ENCODE assay signal across 17 cellular contexts in genomic region chr2:69452687-69453086, GRCh38. TPM values are rescaled to one million over a fixed set of nuclear protein-coding genes. Genes with fewer than 3 reads are reported as not detected.
DNase-seq lines count a peak whose midpoint lies in the region; ATAC-seq, FAIRE-seq and TF ChIP-seq lines count a peak whose summit lies in the region.
"Had no signal": no experiment of that assay in that cellular context is flagged by ENCODE, and none has a peak within 500 bp of the region (broad histone marks: within the 10 kb centered on the region; RNA-seq: fewer than 3 reads in every experiment).

No MANE protein-coding gene starts in this region.

- DNase-seq in activated T-cell treated with anti-CD3 and anti-CD28 coated beads, Interleukin-2, amount 50 U/mL, for 24 hours, result no peak
- no peak for DNase-seq in activated T-cell treated with anti-CD3 and anti-CD28 coated beads, Interleukin-2, amount 50 U/mL, for 1 hour
- no peak for DNase-seq in HL-60 (ENCODE audit: low read depth in 1 of 2, low spot score in 1 of 2)
- no peak for DNase-seq in GM12878 (ENCODE audit: low read depth, low spot score)
- DNase-seq in amniotic stem cell (lab: John Stamatoyannopoulos, UW), result no peak
- DNase-seq: DMS 273 treated with DMSO at 0.1 percent for 48 hours, DND-41, MM.1S, NCI-H1105 treated with DMSO at 0.1 percent for 48 hours, NCI-H1694 treated with DMSO at 0.1 percent for 48 hours, OCI-M1, SHP77 treated with DMSO at 0.1 percent for 48 hours had no signal

- CTCF ChIA-PET in GM12878 (lab: Yijun Ruan, JAX), result interaction anchor here (0.9 to 2.8 kb wide), 3 partner anchors 12 to 112 kb away, joined by 3 to 18 read pairs (median 10); partner anchors contain the start of gene NFU1

- no peaks in the 10 kb centered on the region for H3K9me3 Mint-ChIP-seq in activated T-cell treated with anti-CD3 and anti-CD28 coated beads, Interleukin-2, amount 50 U/mL, for 24 hours
- H3K9me3 Mint-ChIP-seq: CD14-positive monocyte had no signal

- no peak for ATAC-seq in GM12878
- no peak for ATAC-seq in HG02642 (IDR thresholded peaks at IDR 0.05; ENCODE audit: poor library complexity, unreplicated experiment)

- no peak for TF ChIP-seq CTCF in HL-60 (IDR thresholded peaks at IDR 0.05; ENCODE audit: insufficient read depth, low read length)
- no peak for TF ChIP-seq CTCF in GM12878 (IDR thresholded peaks at IDR 0.05 in 2 of 3, conservative IDR thresholded peaks at IDR 0.05 in 1 of 3; ENCODE audit: control insufficient read depth in 2 of 3, extremely low read depth in 1 of 3, insufficient read depth in 1 of 3, low read depth in 3 of 3, low read length in 3 of 3)

- H3K4me2 ChIP-seq in GM12878 (ENCODE audit: control insufficient read depth, insufficient read depth), result no peak overlapping the region

- H2AFZ ChIP-seq in GM12878 (ENCODE audit: control insufficient read depth, low read depth, low read length), result no peak overlapping the region

- H3K27me3 ChIP-seq in HL-60 (ENCODE audit: insufficient read depth, poor library complexity, severe bottlenecking), result no peaks in the 10 kb centered on the region
- no peaks in the 10 kb centered on the region for H3K27me3 ChIP-seq in GM12878 (replicated peaks in 1 of 2; ENCODE audit: control insufficient read depth in 2 of 2, insufficient read depth in 2 of 2, low read length in 1 of 2)
- H3K27me3 ChIP-seq in subcutaneous abdominal adipose tissue (ENCODE audit: control insufficient read depth in 5 of 5, insufficient read depth in 4 of 5, low read length in 5 of 5), result no peaks in the 10 kb centered on the region

- no peak overlapping the region for H3K4me3 ChIP-seq in HL-60 (replicated peaks; ENCODE audit: insufficient read depth, low read length)
- H3K4me3 ChIP-seq in GM12878, result no peak overlapping the region
- no peak overlapping the region for H3K4me3 ChIP-seq in subcutaneous abdominal adipose tissue (ENCODE audit: low read depth in 1 of 5, low read length in 5 of 5)
- H3K4me3 ChIP-seq: HAP-1 had no signal

- no peak overlapping the region for H3K4me3 Mint-ChIP-seq in activated T-cell treated with anti-CD3 and anti-CD28 coated beads, Interleukin-2, amount 50 U/mL, for 24 hours
- H3K4me3 Mint-ChIP-seq: CD14-positive monocyte had no signal

- no peaks in the 10 kb centered on the region for H4K20me1 ChIP-seq in GM12878 (ENCODE audit: control insufficient read depth, insufficient read depth)

- no peak for TF ChIP-seq EP300 in GM12878 (IDR thresholded peaks at IDR 0.05; ENCODE audit: borderline replicate concordance in 1 of 2, control insufficient read depth in 1 of 2, low read depth in 2 of 2, low read length in 2 of 2)

- in situ Hi-C loops in GM12878 (cut with MboI), result no loop called here

- H3K4me1 Mint-ChIP-seq in activated T-cell treated with anti-CD3 and anti-CD28 coated beads, Interleukin-2, amount 50 U/mL, for 24 hours (ENCODE audit: low read depth), result peaks cover 27% of the 10 kb centered on the region

- H3K4me1 ChIP-seq in GM12878 (ENCODE audit: control insufficient read depth, insufficient read depth, low read length), result peaks cover 9% of the 10 kb centered on the region; the same call in 1 of the 2 replicates
- peaks cover 0 to 28% (median 18%) of the 10 kb centered on the region in 5 donors for H3K4me1 ChIP-seq in subcutaneous abdominal adipose tissue (ENCODE audit: control insufficient read depth in 5 of 5, insufficient read depth in 5 of 5, low read length in 5 of 5)

- H3K9me3 ChIP-seq in GM12878 (replicated peaks; ENCODE audit: control insufficient read depth, insufficient read depth, low read length) (no peaks in the 10 kb centered on the region), subcutaneous abdominal adipose tissue (ENCODE audit: control insufficient read depth in 5 of 5, low read length in 5 of 5) (no peaks in the 10 kb centered on the region)
- H3K9me3 ChIP-seq: HAP-1 had no signal

- SMC1A ChIA-PET in GM12878 (lab: Charles Lee; ENCODE audit: uncharacterized antibody, unreplicated experiment), result interaction anchor here (0.9 kb wide), 1 partner anchor 75 kb away, joined by 3 read pairs; no protein-coding TSS in a partner anchor

- POLR2A ChIA-PET in GM12878 (lab: Charles Lee), result interaction anchor here (2.0 kb wide), 1 partner anchor 16 kb away, joined by 11 read pairs; the partner anchor contains the start of gene NFU1

- no TSS peak for BruUV-seq in GM12878 (replicated peaks; lab: Mats Ljungman, UMichigan)

- RAD21 ChIA-PET in GM12878 (lab: Charles Lee; ENCODE audit: unreplicated experiment), result interaction anchor here (0.6 to 1.4 kb wide), 3 partner anchors 15 to 75 kb away, joined by 3 to 6 read pairs (median 4); partner anchors contain the start of gene NFU1

- TF ChIP-seq POLR2A in GM12878 (IDR thresholded peaks at IDR 0.05; ENCODE audit: low read depth, low read length), result no peak

- H3K36me3 ChIP-seq in GM12878 (ENCODE audit: control insufficient read depth in 2 of 2, insufficient read depth in 2 of 2, low read length in 1 of 2), result no peaks in the 10 kb centered on the region
- no peaks in the 10 kb centered on the region for H3K36me3 ChIP-seq in subcutaneous abdominal adipose tissue (ENCODE audit: control insufficient read depth in 5 of 5, insufficient read depth in 5 of 5, low read length in 5 of 5)
- H3K36me3 ChIP-seq: HAP-1 had no signal

- peak overlapping the region; percentile 38 for H3K27ac Mint-ChIP-seq in activated T-cell treated with anti-CD3 and anti-CD28 coated beads, Interleukin-2, amount 50 U/mL, for 24 hours

- no peak for TF ChIP-seq RAD21 in GM12878 (IDR thresholded peaks at IDR 0.05; ENCODE audit: insufficient read depth, low read depth, low read length)

- 98% methylated on average over 3 of the region's 3 CpGs for WGBS in GM12878 (ENCODE audit: insufficient coverage, insufficient replicate concordance, low lambda C conversion rate, missing lambda C conversion rate)

- H3K27ac ChIP-seq in HL-60 (replicated peaks) (peak overlapping the region; percentile 30), GM12878 (ENCODE audit: control insufficient read depth, insufficient read depth) (no peak overlapping the region), subcutaneous abdominal adipose tissue (ENCODE audit: low read depth, low read length) (peak overlapping the region; percentile 58)

- intact Hi-C loops in GM12878 (cut with micrococcal nuclease; ENCODE audit: unreplicated experiment), result no loop called here

- H3K9ac ChIP-seq in GM12878 (ENCODE audit: control insufficient read depth, insufficient read depth, low read length) (no peak overlapping the region), subcutaneous abdominal adipose tissue (ENCODE audit: low read length in 5 of 5) (no peak overlapping the region)

- no peak for FAIRE-seq in GM12878 (lab: Jason Lieb, UNC)
- FAIRE-seq: HTR-8/SVneo had no signal

- H3K27me3 Mint-ChIP-seq in activated T-cell treated with anti-CD3 and anti-CD28 coated beads, Interleukin-2, amount 50 U/mL, for 24 hours, result no peaks in the 10 kb centered on the region

- no peaks in the 10 kb centered on the region for H3K79me2 ChIP-seq in GM12878 (ENCODE audit: control insufficient read depth, insufficient read depth, low read length)

- H3K36me3 Mint-ChIP-seq in activated T-cell treated with anti-CD3 and anti-CD28 coated beads, Interleukin-2, amount 50 U/mL, for 24 hours (ENCODE audit: low read depth), result no peaks in the 10 kb centered on the region
- H3K36me3 Mint-ChIP-seq: CD14-positive monocyte had no signal

TF ChIP-seq in GM12878, 131 proteins besides CTCF, POLR2A, EP300 and RAD21 (continues in another document):
- TF ChIP-seq E4F1 (IDR thresholded peaks at IDR 0.05; ENCODE audit: borderline replicate concordance, partially characterized antibody), result no peak

RNA-seq across cellular contexts. Expression of gene NFU1, which starts 15.5 kb away (rescaled TPM):
- 8.7 and 12.0 TPM in 2 replicates for total RNA-seq in GM12878 (2013; cell fraction: nucleolus; rRNA removed)
- total RNA-seq in GM12878 (2014; rRNA removed) (27.3 and 35.4 TPM in 2 replicates), GM12878 (2014; rRNA removed; fragmentation: Illumina TruSeq; extraction: Trizol) (45.0 and 45.6 TPM in 2 replicates), GM12878 (2021) (32.7 and 36.5 TPM in 2 replicates)
- polyA plus RNA-seq in GM12878 (2011; ENCODE audit: low read depth), result 21.9 TPM
- polyA plus RNA-seq in GM12878 (2011; rRNA removed) (41.5 and 75.1 TPM in 2 replicates), GM12878 (2014; fragmentation: Illumina TruSeq; extraction: Trizol) (37.2 and 45.5 TPM in 2 replicates), GM12878 (2014; fragmentation: Nextera tagmentation; extraction: Ambion mirVana) (10 to 100 TPM; 38.5 to 61.2 TPM), GM12878 (2014; rRNA removed) (33.7 and 41.6 TPM in 2 replicates), GM12878 (2016; fragmentation: Nextera tagmentation; extraction: Ambion mirVana) (10 to 100 TPM; 84.0 to 86.0 TPM)
- 14.5 and 15.2 TPM in 2 replicates for polyA plus RNA-seq in GM12878 (2011; cell fraction: cytosol; rRNA removed)
- 12.0 and 13.0 TPM in 2 replicates for polyA plus RNA-seq in GM12878 (2011; cell fraction: nucleus; rRNA removed)
- 34.0 and 34.9 TPM in 2 replicates for polyA plus RNA-seq in GM12878 (2012)
- polyA minus RNA-seq in GM12878 (2011; rRNA and poly(A)+ RNA removed), result 8.4 and 11.3 TPM in 2 replicates
- polyA minus RNA-seq in GM12878 (2011; cell fraction: cytosol; rRNA and poly(A)+ RNA removed), result 3.1 and 6.0 TPM in 2 replicates
- polyA minus RNA-seq in GM12878 (2011; cell fraction: nucleus; rRNA and poly(A)+ RNA removed), result 3.4 and 4.3 TPM in 2 replicates
